In genomic region chr5:119353686-119354366, GRCh38 we compare ENCODE assay signal across 9 cellular contexts. TPM values are rescaled to one million over a fixed set of nuclear protein-coding genes. Genes with fewer than 3 reads are reported as not detected.
DNase-seq lines count a peak whose midpoint lies in the region; ATAC-seq and TF ChIP-seq lines count a peak whose summit lies in the region.
"Had no signal": no experiment of that assay in that cellular context is flagged by ENCODE, and none has a peak within 500 bp of the region (broad histone marks: within the 10 kb centered on the region; RNA-seq: fewer than 3 reads in every experiment).

No MANE protein-coding gene starts in this region.

- CTCF ChIA-PET in activated CD4-positive, alpha-beta T cell treated with anti-CD3 and anti-CD28 coated beads, Interleukin-2, amount 10 ng/mL, durations not matched to agents 7 days and 5 days (lab: Charles Lee): interaction anchor here (1.1 to 1.8 kb wide), 7 partner anchors 9 to 80 kb away, joined by 3 to 8 read pairs (median 4); no protein-coding TSS in a partner anchor

- no peak for DNase-seq in activated CD4-positive, alpha-beta T cell treated with anti-CD3 and anti-CD28 coated beads, Interleukin-2, amount 10 ng/mL, durations not matched to agents 7 days and 5 days
- DNase-seq in activated CD4-positive, alpha-beta T cell treated with anti-CD3 and anti-CD28 coated beads for 1 hour: no peak
- DNase-seq in RWPE2 (ENCODE audit: low spot score) (no peak), NCI-H2081 (lab: John Stamatoyannopoulos, UW) (no peak), SK-N-DZ (ENCODE audit: low spot score) (no peak), GM13976 (ENCODE audit: low spot score) (no peak)

- H3K4me1 ChIP-seq in RWPE2 (ENCODE audit: insufficient read depth, poor library complexity, severe bottlenecking): peaks cover 22% of the 10 kb centered on the region

- H3K4me1 Mint-ChIP-seq in activated CD4-positive, alpha-beta T cell treated with anti-CD3 and anti-CD28 coated beads, Interleukin-2, amount 10 ng/mL, durations not matched to agents 7 days and 5 days: peaks cover 93% of the 10 kb centered on the region
- peaks cover 77% of the 10 kb centered on the region for H3K4me1 Mint-ChIP-seq in stimulated activated memory B cell treated with anti-CD40 and anti-IgM and Interleukin-4, amounts not matched to agents 10 μg/mL and 1 μg/mL and 100 μg/mL, for 72 hours

- no peaks in the 10 kb centered on the region for H3K9me3 Mint-ChIP-seq in activated CD4-positive, alpha-beta T cell treated with anti-CD3 and anti-CD28 coated beads, Interleukin-2, amount 10 ng/mL, durations not matched to agents 7 days and 5 days
- no peaks in the 10 kb centered on the region for H3K9me3 Mint-ChIP-seq in stimulated activated memory B cell treated with anti-CD40 and anti-IgM and Interleukin-4, amounts not matched to agents 10 μg/mL and 1 μg/mL and 100 μg/mL, for 72 hours

- H3K4me3 Mint-ChIP-seq in activated CD4-positive, alpha-beta T cell treated with anti-CD3 and anti-CD28 coated beads, Interleukin-2, amount 10 ng/mL, durations not matched to agents 7 days and 5 days: peak overlapping the region; percentile 86
- H3K4me3 Mint-ChIP-seq in stimulated activated memory B cell treated with anti-CD40 and anti-IgM and Interleukin-4, amounts not matched to agents 10 μg/mL and 1 μg/mL and 100 μg/mL, for 72 hours: peak overlapping the region; percentile 96

- ATAC-seq in HG02763 (IDR thresholded peaks at IDR 0.05; ENCODE audit: unreplicated experiment) (peak; percentile 59), RWPE2 (ENCODE audit: low read depth) (no peak)
- peak; percentile 52 for ATAC-seq in stimulated activated memory B cell treated with anti-CD40 and anti-IgM and Interleukin-4, amounts not matched to agents 10 μg/mL and 1 μg/mL and 100 μg/mL, for 72 hours
- ATAC-seq: A549 had no signal

- peak overlapping the region; percentile 51 for H3K27ac ChIP-seq in RWPE2 (ENCODE audit: poor library complexity, severe bottlenecking)
- H3K27ac ChIP-seq: A549 had no signal

- H3K36me3 ChIP-seq in RWPE2 (ENCODE audit: low read depth): no peaks in the 10 kb centered on the region

- H3K27me3 Mint-ChIP-seq in activated CD4-positive, alpha-beta T cell treated with anti-CD3 and anti-CD28 coated beads, Interleukin-2, amount 10 ng/mL, durations not matched to agents 7 days and 5 days: no peaks in the 10 kb centered on the region
- no peaks in the 10 kb centered on the region for H3K27me3 Mint-ChIP-seq in stimulated activated memory B cell treated with anti-CD40 and anti-IgM and Interleukin-4, amounts not matched to agents 10 μg/mL and 1 μg/mL and 100 μg/mL, for 72 hours

- peak overlapping the region; percentile 87 for H3K27ac Mint-ChIP-seq in activated CD4-positive, alpha-beta T cell treated with anti-CD3 and anti-CD28 coated beads, Interleukin-2, amount 10 ng/mL, durations not matched to agents 7 days and 5 days
- peak overlapping the region; percentile 97 for H3K27ac Mint-ChIP-seq in stimulated activated memory B cell treated with anti-CD40 and anti-IgM and Interleukin-4, amounts not matched to agents 10 μg/mL and 1 μg/mL and 100 μg/mL, for 72 hours

- POLR2A ChIA-PET in activated CD4-positive, alpha-beta T cell treated with anti-CD3 and anti-CD28 coated beads, Interleukin-2, amount 10 ng/mL, durations not matched to agents 7 days and 5 days (lab: Charles Lee): no interaction called here

- H3K27me3 ChIP-seq in RWPE2 (ENCODE audit: insufficient read depth, poor library complexity, severe bottlenecking): no peaks in the 10 kb centered on the region

- TF ChIP-seq CTCF in RWPE2 (IDR thresholded peaks at IDR 0.05; ENCODE audit: poor library complexity, severe bottlenecking) (no peak), GM13976 (IDR thresholded peaks at IDR 0.05; ENCODE audit: borderline replicate concordance, control extremely low read depth, extremely low read depth, insufficient read depth, missing control alignments) (no peak)

- in situ Hi-C loops in GM13976 (cut with MboI; ENCODE audit: low sequenced_read_pairs, unreplicated experiment): no loop called here

- peaks cover 51% of the 10 kb centered on the region for H3K36me3 Mint-ChIP-seq in activated CD4-positive, alpha-beta T cell treated with anti-CD3 and anti-CD28 coated beads, Interleukin-2, amount 10 ng/mL, durations not matched to agents 7 days and 5 days (ENCODE audit: low read depth)
- peaks cover 27% of the 10 kb centered on the region for H3K36me3 Mint-ChIP-seq in stimulated activated memory B cell treated with anti-CD40 and anti-IgM and Interleukin-4, amounts not matched to agents 10 μg/mL and 1 μg/mL and 100 μg/mL, for 72 hours

- H3K4me3 ChIP-seq in RWPE2 (ENCODE audit: severe bottlenecking): no peak overlapping the region
- H3K4me3 ChIP-seq: A549 had no signal

- H3K9me3 ChIP-seq in RWPE2 (ENCODE audit: severe bottlenecking): no peaks in the 10 kb centered on the region
- H3K9me3 ChIP-seq: A549 had no signal

RNA-seq across cellular contexts. Expression of gene TNFAIP8, which starts 2.0 kb away (rescaled TPM):
- total RNA-seq in activated CD4-positive, alpha-beta T cell treated with anti-CD3 and anti-CD28 coated beads, Interleukin-2, amount 10 ng/mL, durations not matched to agents 7 days and 5 days: 100 to 1,000 TPM; 167 to 184 TPM
- 14.9 and 17.9 TPM in 2 replicates for polyA plus RNA-seq in SK-N-DZ (2014; cell fraction: cytosol; rRNA removed)
- 5.8 and 12.8 TPM in 2 replicates for polyA plus RNA-seq in SK-N-DZ (2014; cell fraction: nucleus; rRNA removed)
